9 cellular contexts compared by ENCODE assay signal in genomic region chr11:47406896-47407745, GRCh38. TPM values are rescaled to one million over a fixed set of nuclear protein-coding genes. Genes with fewer than 3 reads are reported as not detected.
A peak's percentile ranks its signal among the peaks of the same experiment; 100 is the strongest.
DNase-seq lines count a peak whose midpoint lies in the region; ATAC-seq and TF ChIP-seq lines count a peak whose summit lies in the region.
"Had no signal": no experiment of that assay in that cellular context is flagged by ENCODE, and none has a peak within 500 bp of the region (broad histone marks: within the 10 kb centered on the region; RNA-seq: fewer than 3 reads in every experiment).

No MANE protein-coding gene starts in this region.

- H2AFZ ChIP-seq in Karpas-422 (ENCODE audit: low read length): no peak overlapping the region; the same call in 1 of the 2 replicates

- peak overlapping the region; percentile 82 for H3K9ac ChIP-seq in Karpas-422 (ENCODE audit: low read length)

- no peak for TF ChIP-seq POLR2A in breast epithelium (IDR thresholded peaks at IDR 0.05)

- no peaks in the 10 kb centered on the region for H3K9me3 Mint-ChIP-seq in mesothelial cell of epicardium

- H3K36me3 Mint-ChIP-seq in mesothelial cell of epicardium: no peaks in the 10 kb centered on the region

- H3K4me3 ChIP-seq in AG04450 (ENCODE audit: low read depth, low read length): peak overlapping the region; percentile 78
- H3K4me3 ChIP-seq in Karpas-422 (ENCODE audit: low read length): peak overlapping the region; percentile 75
- H3K4me3 ChIP-seq in breast epithelium: peak overlapping the region; percentile 75 to 91 (median 75)

- DNase-seq in AG04450 (ENCODE audit: low read depth, low spot score): no peak
- peak; percentile 77 for DNase-seq in Karpas-422
- peak in 1 of 2 donors; percentile 64 for DNase-seq in breast epithelium (ENCODE audit: low spot score in 2 of 2)
- DNase-seq in mesothelial cell of epicardium (ENCODE audit: low spot score in 2 of 2, unreplicated experiment in 2 of 2): no peak
- DNase-seq in AG20443 (ENCODE audit: low spot score): no peak
- no peak for DNase-seq in GOT3 (lab: John Stamatoyannopoulos, UW)
- no peak for DNase-seq in DMS53 (lab: John Stamatoyannopoulos, UW)

- H3K79me2 ChIP-seq in Karpas-422 (ENCODE audit: low read length): peaks cover 10% of the 10 kb centered on the region

- no peaks in the 10 kb centered on the region for H3K27me3 Mint-ChIP-seq in mesothelial cell of epicardium (ENCODE audit: low read depth)

- H3K4me3 Mint-ChIP-seq in mesothelial cell of epicardium: peak overlapping the region; percentile 84

- H3K9me3 ChIP-seq in AG04450 (ENCODE audit: control insufficient read depth, insufficient read depth, low read length) (no peaks in the 10 kb centered on the region; the same call in 1 of the 2 replicates), Karpas-422 (ENCODE audit: low read length) (no peaks in the 10 kb centered on the region), breast epithelium (no peaks in the 10 kb centered on the region)

- H3K27ac Mint-ChIP-seq in mesothelial cell of epicardium: peak overlapping the region; percentile 96

- no peaks in the 10 kb centered on the region for H4K20me1 ChIP-seq in Karpas-422 (ENCODE audit: insufficient read depth, low read depth, low read length)

- no peaks in the 10 kb centered on the region for H3K9me2 ChIP-seq in Karpas-422 (replicated peaks; ENCODE audit: insufficient read depth, low read length)

- intact Hi-C loops in breast epithelium (cut with DNase I; ENCODE audit: low total_unique reads): no loop called here

- H3K36me3 ChIP-seq in Karpas-422 (ENCODE audit: insufficient read depth, low read length): no peaks in the 10 kb centered on the region
- H3K36me3 ChIP-seq in breast epithelium: no peaks in the 10 kb centered on the region

- ATAC-seq in HG03159 (IDR thresholded peaks at IDR 0.05; ENCODE audit: unreplicated experiment): no peak

- POLR2A ChIA-PET in AG04450 (lab: Yijun Ruan, JAX): interaction anchor here (1.0 to 1.2 kb wide), 3 partner anchors 9 to 35 kb away, joined by 3 read pairs; no protein-coding TSS in a partner anchor

- peaks cover 21% of the 10 kb centered on the region for H3K4me1 Mint-ChIP-seq in mesothelial cell of epicardium

- H3K27ac ChIP-seq in AG04450 (ENCODE audit: low read depth, low read length) (peak overlapping the region; percentile 99), Karpas-422 (ENCODE audit: low read length) (peak overlapping the region; percentile 98), breast epithelium (peak overlapping the region; percentile 96 to 97)

- CTCF ChIA-PET in AG04450 (lab: Charles Lee): interaction anchor here (0.6 to 2.6 kb wide), 4 partner anchors 19 to 145 kb away, joined by 3 to 26 read pairs (median 4); no protein-coding TSS in a partner anchor

- no peaks in the 10 kb centered on the region for H3K27me3 ChIP-seq in AG04450 (ENCODE audit: control insufficient read depth, insufficient read depth, low read length)
- H3K27me3 ChIP-seq in Karpas-422 (ENCODE audit: low read length): no peaks in the 10 kb centered on the region
- no peaks in the 10 kb centered on the region for H3K27me3 ChIP-seq in breast epithelium

- TF ChIP-seq CTCF in AG04450 (IDR thresholded peaks at IDR 0.05; ENCODE audit: low read depth, low read length) (peak; percentile 20; the same call in 1 of the 2 replicates), breast epithelium (IDR thresholded peaks at IDR 0.05) (peak in 1 of 3 donors; percentile 35), mesothelial cell of epicardium (IDR thresholded peaks at IDR 0.05; ENCODE audit: unreplicated experiment) (no peak)

- H3K4me1 ChIP-seq in Karpas-422 (ENCODE audit: low read length) (peaks cover 53% of the 10 kb centered on the region), breast epithelium (peaks cover 18 to 26% of the 10 kb centered on the region in 2 donors)

- peak overlapping the region; percentile 93 for H3K4me2 ChIP-seq in Karpas-422 (ENCODE audit: low read depth, low read length, poor library complexity, severe bottlenecking)

RNA-seq across cellular contexts. Expression of gene SLC39A13, which starts 1.3 kb away (rescaled TPM):
- 54.4 and 65.9 TPM in 2 replicates for polyA plus RNA-seq in AG04450 (2011; rRNA removed)
- polyA minus RNA-seq in AG04450 (2011; rRNA and poly(A)+ RNA removed): 26.2 and 33.5 TPM in 2 replicates
- total RNA-seq in Karpas-422 (2014; rRNA removed; shearing (Covaris generic); ENCODE audit: low replicate concordance): 24.9 and 32.8 TPM in 2 replicates
- 10 to 100 TPM; 42.9 to 58.1 (median 52.8) TPM for total RNA-seq in breast epithelium
- total RNA-seq in mesothelial cell of epicardium: 62.6 to 69.8 TPM (median 69.5 TPM) in 3 replicates

RNA-seq across cellular contexts. Expression of gene PSMC3, which starts 19.1 kb away (rescaled TPM):
- polyA plus RNA-seq in AG04450 (2011; rRNA removed): 211 and 290 TPM in 2 replicates
- 169 and 172 TPM in 2 replicates for polyA minus RNA-seq in AG04450 (2011; rRNA and poly(A)+ RNA removed)
- 40.6 and 119 TPM in 2 replicates for total RNA-seq in Karpas-422 (2014; rRNA removed; shearing (Covaris generic); ENCODE audit: low replicate concordance)
- 100 to 1,000 TPM in 2 of 3 donors, 10 to 100 TPM in 1; 98.5 to 168 (median 144) TPM for total RNA-seq in breast epithelium
- total RNA-seq in mesothelial cell of epicardium: 88.9 to 97.2 TPM (median 91.7 TPM) in 3 replicates

RNA-seq across cellular contexts. Expression of gene SPI1, which starts 28.8 kb away (rescaled TPM):
- polyA plus RNA-seq in AG04450 (2011; rRNA removed): not detected in 2 replicates
- polyA minus RNA-seq in AG04450 (2011; rRNA and poly(A)+ RNA removed): not detected in 2 replicates
- 114 and 198 TPM in 2 replicates for total RNA-seq in Karpas-422 (2014; rRNA removed; shearing (Covaris generic); ENCODE audit: low replicate concordance)
- total RNA-seq in breast epithelium (10 to 100 TPM; 12.5 to 34.9 (median 15.2) TPM), mesothelial cell of epicardium (0.36 to 0.51 TPM in 2 of 3 replicates, not detected in the other)

RNA-seq across cellular contexts. Expression of gene RAPSN, which starts 41.8 kb away (rescaled TPM):
- polyA plus RNA-seq in AG04450 (2011; rRNA removed): 0.09 TPM in 1 of 2 replicates, not detected in the other
- polyA minus RNA-seq in AG04450 (2011; rRNA and poly(A)+ RNA removed): 0.46 TPM in 1 of 2 replicates, not detected in the other
- 0.52 and 4.5 TPM in 2 replicates for total RNA-seq in Karpas-422 (2014; rRNA removed; shearing (Covaris generic); ENCODE audit: low replicate concordance)
- total RNA-seq in breast epithelium (under 1 TPM in 1 of 3 donors, not detected in 2; 0.64 TPM), mesothelial cell of epicardium (0.27 to 0.31 TPM (median 0.31 TPM) in 3 replicates)
- total RNA-seq: left cardiac atrium had no signal

RNA-seq across cellular contexts. Expression of gene MYBPC3, which starts 54.6 kb away (rescaled TPM):
- polyA plus RNA-seq in AG04450 (2011; rRNA removed): not detected in 2 replicates
- not detected in 2 replicates for polyA minus RNA-seq in AG04450 (2011; rRNA and poly(A)+ RNA removed)
- 0.67 and 0.72 TPM in 2 replicates for total RNA-seq in Karpas-422 (2014; rRNA removed; shearing (Covaris generic); ENCODE audit: low replicate concordance)
- total RNA-seq in breast epithelium: under 1 TPM in 2 of 3 donors, not detected in 1; under 0.01 TPM
- not detected in 3 replicates for total RNA-seq in mesothelial cell of epicardium
